21 cellular contexts compared by ENCODE assay signal in the genomic region with DNA sequence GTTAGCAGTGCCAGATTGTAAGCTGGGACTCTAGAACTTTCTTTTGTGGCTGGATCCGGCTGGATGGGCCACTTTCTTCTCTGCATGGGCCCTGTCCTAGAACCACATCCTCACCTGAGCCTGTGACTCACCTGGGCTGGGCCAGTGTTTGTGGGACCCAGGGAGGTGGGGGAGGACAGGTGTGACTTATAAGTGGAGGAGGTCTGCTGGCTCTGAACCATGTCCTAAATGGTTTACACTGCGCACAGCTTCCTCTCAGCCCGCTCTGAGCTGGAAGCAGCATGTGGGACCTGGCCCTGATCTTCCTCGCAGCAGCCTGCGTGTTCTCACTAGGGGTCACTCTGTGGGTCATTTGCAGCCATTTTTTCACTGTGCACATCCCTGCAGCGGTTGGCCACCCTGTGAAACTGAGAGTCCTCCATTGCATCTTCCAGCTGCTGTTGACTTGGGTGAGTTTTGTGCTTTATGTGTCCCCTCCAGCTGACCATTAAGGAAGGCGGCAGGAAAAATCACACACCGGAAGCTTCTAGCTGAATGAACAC. TPM values are rescaled to one million over a fixed set of nuclear protein-coding genes. Genes with fewer than 3 reads are reported as not detected.
A peak's percentile ranks its signal among the peaks of the same experiment; 100 is the strongest.
DNase-seq lines count a peak whose midpoint lies in the region; ATAC-seq, FAIRE-seq and TF ChIP-seq lines count a peak whose summit lies in the region.
"Had no signal": no experiment of that assay in that cellular context is flagged by ENCODE, and none has a peak within 500 bp of the region (broad histone marks: within the 10 kb centered on the region; RNA-seq: fewer than 3 reads in every experiment).

A gene with protein sequence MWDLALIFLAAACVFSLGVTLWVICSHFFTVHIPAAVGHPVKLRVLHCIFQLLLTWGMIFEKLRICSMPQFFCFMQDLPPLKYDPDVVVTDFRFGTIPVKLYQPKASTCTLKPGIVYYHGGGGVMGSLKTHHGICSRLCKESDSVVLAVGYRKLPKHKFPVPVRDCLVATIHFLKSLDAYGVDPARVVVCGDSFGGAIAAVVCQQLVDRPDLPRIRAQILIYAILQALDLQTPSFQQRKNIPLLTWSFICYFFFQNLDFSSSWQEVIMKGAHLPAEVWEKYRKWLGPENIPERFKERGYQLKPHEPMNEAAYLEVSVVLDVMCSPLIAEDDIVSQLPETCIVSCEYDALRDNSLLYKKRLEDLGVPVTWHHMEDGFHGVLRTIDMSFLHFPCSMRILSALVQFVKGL (plus strand): TSS at position 215 of the 542 bp plus-strand sequence. CDS start 67 bp downstream, at position 282.

- no peak within 1 kb of the TSS for H4K8ac ChIP-seq in H9 (replicated peaks; ENCODE audit: insufficient read length, low read depth, low read length)
- 0 out of 2 replicates have a peak within 1 kb of the TSS, but pooled peaks have one; percentile 5 for H4K8ac ChIP-seq in H1 (ENCODE audit: extremely low read depth, insufficient read depth, low read length)

- H3K27me3 Mint-ChIP-seq in H9 (ENCODE audit: low read depth) = peaks cover under 1% of the 10 kb centered on the region; the same call in 1 of the 2 replicates

- no peak within 1 kb of the TSS for H2BK5ac ChIP-seq in H9 (ENCODE audit: insufficient read length, low read length)
- peak within 1 kb of the TSS; percentile 94 for H2BK5ac ChIP-seq in H1 (ENCODE audit: low read depth, low read length)

- H3K9me3 Mint-ChIP-seq in H9 = no peaks in the 10 kb centered on the region
- H3K9me3 Mint-ChIP-seq: CD14-positive monocyte had no signal

- H3K79me1 ChIP-seq in H9 (ENCODE audit: insufficient read depth, low read depth, low read length, poor library complexity, severe bottlenecking) (no peaks in the 10 kb centered on the region), H1 (ENCODE audit: low read depth, low read length) (no peaks in the 10 kb centered on the region)

- H3K4ac ChIP-seq in H9 (ENCODE audit: low read depth, low read length) (no peak within 1 kb of the TSS), H1 (replicated peaks; ENCODE audit: insufficient read length, low read depth, low read length) (peak within 1 kb of the TSS; percentile 48)

- no peaks in the 10 kb centered on the region for H4K20me1 ChIP-seq in H9 (ENCODE audit: control insufficient read depth, insufficient read depth, insufficient read length)
- no peaks in the 10 kb centered on the region for H4K20me1 ChIP-seq in H1 (replicated peaks in 1 of 2; ENCODE audit: control insufficient read depth in 1 of 2, insufficient read depth in 2 of 2, low read length in 2 of 2)
- no peaks in the 10 kb centered on the region for H4K20me1 ChIP-seq in keratinocyte (ENCODE audit: control insufficient read depth, extremely low read depth, insufficient read depth, low read length)

- no peak for TF ChIP-seq EP300 in H1 (IDR thresholded peaks at IDR 0.05; ENCODE audit: borderline replicate concordance in 1 of 2, low read depth in 2 of 2, low read length in 2 of 2)

- no peak within 1 kb of the TSS for H3K4me3 Mint-ChIP-seq in H9
- H3K4me3 Mint-ChIP-seq: CD14-positive monocyte had no signal

- H3K36me3 Mint-ChIP-seq in H9 (ENCODE audit: insufficient read depth in 1 of 3, low read depth in 3 of 3) = no peaks in the 10 kb centered on the region
- H3K36me3 Mint-ChIP-seq: CD14-positive monocyte had no signal

- H3K4me3 ChIP-seq in H1 (ENCODE audit: extremely low read depth in 1 of 4, insufficient read depth in 2 of 4, low read depth in 3 of 4, low read length in 4 of 4) (peak within 1 kb of the TSS in 1 of 4 experiments; percentile 12; a peak in 1 of 8 replicates), keratinocyte (ENCODE audit: control insufficient read depth in 2 of 3, extremely low read depth in 1 of 3, insufficient read depth in 2 of 3, low read depth in 1 of 3, low read length in 3 of 3) (no peak within 1 kb of the TSS), subcutaneous abdominal adipose tissue (ENCODE audit: low read depth in 1 of 5, low read length in 5 of 5) (no peak within 1 kb of the TSS)

- peaks cover 75 to 78% of the 10 kb centered on the region in 2 experiments for H3K4me1 Mint-ChIP-seq in H9

- H3K27ac ChIP-seq in H9 (ENCODE audit: insufficient read length, low read depth, low read length) (peak within 1 kb of the TSS; percentile 69), H1 (ENCODE audit: low read depth, low read length) (no peak within 1 kb of the TSS), keratinocyte (ENCODE audit: control insufficient read depth, insufficient read depth, low read length) (no peak within 1 kb of the TSS), subcutaneous abdominal adipose tissue (ENCODE audit: low read depth, low read length) (peak within 1 kb of the TSS; percentile 30)

- H2AK5ac ChIP-seq in H9 (ENCODE audit: insufficient read length, low read length) (no peak within 1 kb of the TSS), H1 (ENCODE audit: low read depth, low read length) (peak within 1 kb of the TSS; percentile 99)

- TF ChIP-seq CTCF in H9 (conservative IDR thresholded peaks at IDR 0.05) (no peak), H1 (IDR thresholded peaks at IDR 0.05; ENCODE audit: control extremely low read depth in 1 of 3, insufficient read depth in 1 of 3, low read depth in 1 of 3, low read length in 3 of 3) (no peak), keratinocyte (optimal IDR thresholded peaks at IDR 0.05 in 1 of 3, IDR thresholded peaks at IDR 0.05 in 1 of 3, conservative IDR thresholded peaks at IDR 0.05 in 1 of 3; ENCODE audit: extremely low read depth in 1 of 3, insufficient read depth in 2 of 3, low read length in 3 of 3) (no peak)

- no peaks in the 10 kb centered on the region for H3K27me3 ChIP-seq in H9 (ENCODE audit: insufficient read depth, low read length)
- no peaks in the 10 kb centered on the region for H3K27me3 ChIP-seq in H1 (replicated peaks in 1 of 4; ENCODE audit: control insufficient read depth in 3 of 4, extremely low read depth in 1 of 4, insufficient read depth in 3 of 4, low read length in 3 of 4)
- H3K27me3 ChIP-seq in keratinocyte (ENCODE audit: control insufficient read depth, extremely low read depth, insufficient read depth, low read length) = no peaks in the 10 kb centered on the region
- H3K27me3 ChIP-seq in subcutaneous abdominal adipose tissue (ENCODE audit: control insufficient read depth in 5 of 5, insufficient read depth in 4 of 5, low read length in 5 of 5) = no peaks in the 10 kb centered on the region

- no peak within 1 kb of the TSS for H2AFZ ChIP-seq in H9 (ENCODE audit: low read length)
- peak within 1 kb of the TSS; percentile 50; the same call in 1 of the 2 replicates for H2AFZ ChIP-seq in H1 (ENCODE audit: low read length)
- no peak within 1 kb of the TSS for H2AFZ ChIP-seq in keratinocyte (ENCODE audit: control insufficient read depth, low read length)

- WGBS in H9 (ENCODE audit: extremely low coverage, insufficient read length, low lambda C conversion rate) = no CpG with 5 or more reads among the region's 8 CpGs
- 80% methylated on average over 8 of the region's 8 CpGs; no CpG with 5 or more reads in 1 of the 2 experiments for WGBS in H1 (ENCODE audit: extremely low coverage in 1 of 2, insufficient coverage in 1 of 2, insufficient read length in 1 of 2, insufficient replicate concordance in 2 of 2, low coverage in 1 of 2, low lambda C conversion rate in 2 of 2, missing lambda C conversion rate in 1 of 2), 2 experiments

- peak within 1 kb of the TSS; percentile 28 for H3K18ac ChIP-seq in H9 (ENCODE audit: insufficient read length, low read depth, low read length)
- peak within 1 kb of the TSS; percentile 99 for H3K18ac ChIP-seq in H1 (ENCODE audit: extremely low read depth, low read length)

- H3K14ac ChIP-seq in H9 (ENCODE audit: insufficient read depth, low read length) = peak within 1 kb of the TSS; percentile 66; the same call in 1 of the 2 replicates
- H3K14ac ChIP-seq in H1 (ENCODE audit: insufficient read length) = no peak within 1 kb of the TSS

- H2BK12ac ChIP-seq in H9 (ENCODE audit: insufficient read length, low read depth, low read length) (peak within 1 kb of the TSS; percentile 82), H1 (ENCODE audit: low read depth, low read length) (peak within 1 kb of the TSS; percentile 99)

- TF ChIP-seq POLR2A in H1 (IDR thresholded peaks at IDR 0.05; ENCODE audit: control extremely low read depth in 1 of 2, low read depth in 2 of 2, low read length in 2 of 2) = no peak

- H3K9me3 ChIP-seq in H9 (ENCODE audit: control insufficient read depth, low read depth, low read length) = no peaks in the 10 kb centered on the region
- no peaks in the 10 kb centered on the region for H3K9me3 ChIP-seq in H1 (ENCODE audit: insufficient read depth in 2 of 2, low read depth in 1 of 2, low read length in 1 of 2)
- no peaks in the 10 kb centered on the region for H3K9me3 ChIP-seq in keratinocyte (ENCODE audit: control insufficient read depth, low read depth, low read length)
- no peaks in the 10 kb centered on the region for H3K9me3 ChIP-seq in subcutaneous abdominal adipose tissue (ENCODE audit: control insufficient read depth in 5 of 5, low read length in 5 of 5)

- H3K27ac Mint-ChIP-seq in H9 = peak within 1 kb of the TSS; percentile 71 to 85 (median 83); a peak in 5 of 7 replicates
- H3K27ac Mint-ChIP-seq: CD14-positive monocyte had no signal

- peak; percentile 39 for DNase-seq in H9
- no peak for DNase-seq in H1 (ENCODE audit: low read depth in 1 of 2, low spot score in 2 of 2)
- no peak for DNase-seq in keratinocyte (ENCODE audit: low read depth, low spot score)
- DNase-seq in KG1 (lab: John Stamatoyannopoulos, UW) = no peak
- DNase-seq in anterior cingulate cortex (lab: John Stamatoyannopoulos, UW) = no peak
- DNase-seq: ACHN, AML-193, COR-L47, NCI-H1417 treated with DMSO at 0.1 percent for 48 hours, NCI-H1930, NCI-H2171 treated with DMSO at 0.1 percent for 48 hours, NCI-H82, PC-3 had no signal

- H4K91ac ChIP-seq in H9 (ENCODE audit: insufficient read length, low read depth, low read length) (no peak within 1 kb of the TSS), H1 (replicated peaks; ENCODE audit: insufficient read length, low read length) (peak within 1 kb of the TSS; percentile 91)

- H2BK20ac ChIP-seq in H9 (ENCODE audit: low read depth, low read length, poor library complexity, severe bottlenecking) = no peak within 1 kb of the TSS
- peak within 1 kb of the TSS; percentile 100 for H2BK20ac ChIP-seq in H1 (ENCODE audit: low read length)

- no peaks in the 10 kb centered on the region for H3K9me1 ChIP-seq in keratinocyte (ENCODE audit: control insufficient read depth, extremely low read depth, insufficient read depth, low read length)

- H3T11ph ChIP-seq in H9 (ENCODE audit: low read length) = no peak within 1 kb of the TSS

- no peak within 1 kb of the TSS for H3K56ac ChIP-seq in H9 (ENCODE audit: insufficient read length, low read depth, low read length)
- peak within 1 kb of the TSS; percentile 27 for H3K56ac ChIP-seq in H1 (replicated peaks; ENCODE audit: insufficient read length, low read depth, low read length)

- dilution Hi-C loops in keratinocyte (cut with MboI; ENCODE audit: extremely low pct_ligation_motif_present, low sequenced_read_pairs) = no loop called here

- peak within 1 kb of the TSS; percentile 6 for H3K4me2 ChIP-seq in H9 (ENCODE audit: insufficient read depth, insufficient read length, low read length)
- H3K4me2 ChIP-seq in H1 (ENCODE audit: insufficient read depth in 1 of 2, low read depth in 2 of 2, low read length in 2 of 2) = peak within 1 kb of the TSS; percentile 37 to 49
- no peak within 1 kb of the TSS for H3K4me2 ChIP-seq in keratinocyte (ENCODE audit: control insufficient read depth, extremely low read depth, insufficient read depth, low read depth, low read length)

- H3K36me3 ChIP-seq in H1 (ENCODE audit: control insufficient read depth in 2 of 4, insufficient read depth in 4 of 4, low read length in 3 of 4) (no peaks in the 10 kb centered on the region), keratinocyte (ENCODE audit: control insufficient read depth in 2 of 2, extremely low read depth in 1 of 2, insufficient read depth in 2 of 2, low read length in 2 of 2) (no peaks in the 10 kb centered on the region), subcutaneous abdominal adipose tissue (ENCODE audit: control insufficient read depth in 5 of 5, insufficient read depth in 5 of 5, low read length in 5 of 5) (no peaks in the 10 kb centered on the region)

- no peak for FAIRE-seq in H1 (lab: Jason Lieb, UNC)
- FAIRE-seq in keratinocyte (lab: Jason Lieb, UNC) = peak; percentile 20
- FAIRE-seq: H54 had no signal

- H3K4me1 ChIP-seq in H9 (ENCODE audit: insufficient read depth, low read length) (peaks cover 20% of the 10 kb centered on the region; the same call in 1 of the 2 replicates), H1 (replicated peaks in 1 of 4; ENCODE audit: control insufficient read depth in 3 of 4, insufficient read depth in 4 of 4, low read length in 3 of 4) (peaks cover 9 to 35% (median 28%) of the 10 kb centered on the region in 4 experiments), keratinocyte (ENCODE audit: control insufficient read depth, extremely low read depth, insufficient read depth, low read length) (peaks cover 5% of the 10 kb centered on the region), subcutaneous abdominal adipose tissue (ENCODE audit: control insufficient read depth in 5 of 5, insufficient read depth in 5 of 5, low read length in 5 of 5) (peaks cover 2 to 44% (median 37%) of the 10 kb centered on the region in 5 donors)

- H4K5ac ChIP-seq in H9 (ENCODE audit: insufficient read length, low read depth, low read length) (peak within 1 kb of the TSS; percentile 46), H1 (ENCODE audit: insufficient read length, low read depth, low read length) (peak within 1 kb of the TSS; percentile 55)

- no peak within 1 kb of the TSS for H2BK15ac ChIP-seq in H9 (ENCODE audit: low read depth, low read length)
- peak within 1 kb of the TSS; percentile 76; the same call in 1 of the 2 replicates for H2BK15ac ChIP-seq in H1 (ENCODE audit: low read length)

- H3K79me2 ChIP-seq in H9 (ENCODE audit: insufficient read depth, low read length) = no peaks in the 10 kb centered on the region
- H3K79me2 ChIP-seq in H1 (ENCODE audit: control insufficient read depth in 1 of 2, insufficient read depth in 2 of 2, low read length in 2 of 2) = no peaks in the 10 kb centered on the region
- no peaks in the 10 kb centered on the region for H3K79me2 ChIP-seq in keratinocyte (ENCODE audit: control insufficient read depth, insufficient read depth, low read length)

- H3K9ac ChIP-seq in H9 (ENCODE audit: extremely low read depth, insufficient read length, low read length) (no peak within 1 kb of the TSS), H1 (replicated peaks in 1 of 4; ENCODE audit: extremely low read depth in 1 of 4, low read depth in 3 of 4, low read length in 3 of 4) (no peak within 1 kb of the TSS; a peak in 3 of 7 replicates), keratinocyte (ENCODE audit: control insufficient read depth, extremely low read depth, insufficient read depth, low read length) (no peak within 1 kb of the TSS), subcutaneous abdominal adipose tissue (ENCODE audit: low read length in 5 of 5) (peak within 1 kb of the TSS in 1 of 5 donors; percentile 20)

- H3K23ac ChIP-seq in H9 (ENCODE audit: insufficient read length, low read depth, low read length) (no peak within 1 kb of the TSS), H1 (ENCODE audit: insufficient read length) (no peak within 1 kb of the TSS)

- CTCF ChIA-PET in H1 (lab: Charles Lee; ENCODE audit: partially characterized antibody) = interaction anchor here (0.5 to 1.5 kb wide), 2 partner anchors 13 to 225 kb away, joined by 3 to 6 read pairs; no protein-coding TSS in a partner anchor

- ATAC-seq in GM19455 (IDR thresholded peaks at IDR 0.05; ENCODE audit: unreplicated experiment) (no peak), HG03196 (IDR thresholded peaks at IDR 0.05; ENCODE audit: unreplicated experiment) (no peak)
- ATAC-seq: PC-3 had no signal

- POLR2A ChIA-PET in H1 (lab: Charles Lee; ENCODE audit: partially characterized antibody) = interaction anchor here (1.1 kb wide), 1 partner anchor 51 kb away, joined by 4 read pairs; no protein-coding TSS in a partner anchor

- H2BK120ac ChIP-seq in H9 (ENCODE audit: low read depth, low read length, poor library complexity, severe bottlenecking) = no peak within 1 kb of the TSS
- peak within 1 kb of the TSS; percentile 78 for H2BK120ac ChIP-seq in H1 (replicated peaks; ENCODE audit: low read depth, low read length)

- no peaks in the 10 kb centered on the region for H3K23me2 ChIP-seq in H9 (ENCODE audit: insufficient read length, low read depth, low read length, poor library complexity, severe bottlenecking)
- peaks cover 3% of the 10 kb centered on the region; the same call in 1 of the 2 replicates for H3K23me2 ChIP-seq in H1 (ENCODE audit: low read depth, low read length)

- TF ChIP-seq RAD21 in H1 (IDR thresholded peaks at IDR 0.05 in 1 of 2, conservative IDR thresholded peaks at IDR 0.05 in 1 of 2; ENCODE audit: low read depth in 2 of 2, low read length in 2 of 2) = no peak

RNA-seq across cellular contexts. Expression of the gene that starts here (rescaled TPM):
- total RNA-seq in H9 (2021) = 0.22 and 0.35 TPM in 2 replicates
- 2.3 and 2.4 TPM in 2 replicates for total RNA-seq in H1 (2021; fragmentation: NEBNext Ultra II Directional; extraction: Animal tissue kit (Norgen Biotek cat#: 25700))
- polyA plus RNA-seq in H1 (2011; rRNA removed) (0.33 and 0.52 TPM in 2 replicates), keratinocyte (0.03 TPM in 1 of 3 replicates, not detected in the others)
- polyA plus RNA-seq in H1 (2011; cell fraction: cytosol; rRNA removed) = 0.62 TPM
- polyA plus RNA-seq in H1 (2011; cell fraction: nucleus; rRNA removed) = 0.76 TPM
- 0.37 to 0.64 TPM (median 0.53 TPM) in 4 replicates for polyA plus RNA-seq in H1 (2012, experiment 1 of 2)
- polyA plus RNA-seq in H1 (2012, experiment 2 of 2) = 0.17 TPM
- 1.8 TPM for polyA plus RNA-seq in H1 (2013, experiment 1 of 2)
- polyA plus RNA-seq in H1 (2013, experiment 2 of 2) = 2.1 TPM
- 1.8 TPM in 2 replicates for polyA minus RNA-seq in H1 (2011; rRNA and poly(A)+ RNA removed)
- polyA minus RNA-seq in H1 (2011; cell fraction: cytosol; rRNA and poly(A)+ RNA removed) = 0.37 TPM
- polyA minus RNA-seq in H1 (2011; cell fraction: nucleus; rRNA and poly(A)+ RNA removed) = 2.1 TPM
- polyA plus RNA-seq in keratinocyte (2011; ENCODE audit: low read depth) = not detected
- not detected in 2 replicates for polyA plus RNA-seq in keratinocyte (2011; cell fraction: cytosol; rRNA removed)
- polyA plus RNA-seq in keratinocyte (2011; cell fraction: nucleus; rRNA removed) = 0.03 TPM in 1 of 2 replicates, not detected in the other
- polyA plus RNA-seq in keratinocyte (2012; ENCODE audit: low replicate concordance) = 0.06 TPM in 1 of 2 replicates, not detected in the other
- 0.10 TPM in 1 of 3 replicates, not detected in the others for polyA minus RNA-seq in keratinocyte
- polyA minus RNA-seq in keratinocyte (2011; cell fraction: cytosol; rRNA and poly(A)+ RNA removed) = not detected
- polyA minus RNA-seq in keratinocyte (2011; cell fraction: nucleus; rRNA and poly(A)+ RNA removed) = not detected in 2 replicates
- total RNA-seq: Daoy, HT1080, PC-3, SK-MEL-5 had no signal
- polyA plus RNA-seq: CD14-positive monocyte had no signal

Comparison
In these comparisons a context has a peak if more than half of its experiments do, and no peak if none do; other contexts are left out.
1. Peak in DNase-seq, H3K27ac ChIP-seq and H3K4me2 ChIP-seq in H9; RNA of the gene not detected or under 1 TPM.